In the genomic region with DNA sequence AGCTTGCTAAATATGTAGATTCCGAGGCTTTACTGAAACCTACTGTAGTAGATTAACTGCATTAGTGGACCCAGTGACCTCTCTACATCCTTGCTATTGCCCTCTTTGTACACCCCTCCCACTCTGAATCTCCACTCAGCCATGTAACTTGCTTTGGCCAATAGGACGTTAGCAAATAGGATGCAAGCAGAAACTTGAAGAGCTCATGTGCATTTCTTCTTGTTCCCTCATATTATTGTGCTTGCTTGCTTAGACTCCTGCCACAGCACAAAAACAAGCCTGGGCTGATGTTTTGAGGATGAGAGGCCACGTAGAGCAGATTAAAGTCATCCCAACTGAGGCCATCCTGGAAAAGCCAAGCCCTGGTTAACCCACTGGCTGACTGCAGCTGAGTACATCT, we compare ENCODE assay signal across 28 cellular contexts.
"Had no signal": no experiment of that assay in that cellular context is flagged by ENCODE, and none has a peak within 500 bp of the region (broad histone marks: within the 10 kb centered on the region; RNA-seq: fewer than 3 reads in every experiment).

No MANE protein-coding gene starts in this region.

- DNase-seq: occipital lobe; ovary; posterior cingulate gyrus; psoas muscle; right cardiac atrium; right lobe of liver; sigmoid colon; small intestine; stimulated activated CD4-positive, alpha-beta T cell treated with anti-CD3 and anti-CD28 coated beads, Interleukin-15, amount 100 ng/mL, for 24 hours; stimulated activated CD4-positive, alpha-beta T cell treated with anti-CD3 and anti-CD28 coated beads, Interleukin-2, amount 100 ng/mL, for 24 hours; stimulated activated CD4-positive, alpha-beta T cell treated with anti-CD3 and anti-CD28 coated beads, Interleukin-2, amount 100 ng/mL, for 48 hours; stimulated activated CD4-positive, alpha-beta T cell treated with anti-CD3 and anti-CD28 coated beads, Interleukin-4, amount 100 ng/mL, for 24 hours; stimulated activated naive B cell treated with anti-CD40 and anti-IgM and Interleukin-4, amounts not matched to agents 10 μg/mL and 1 μg/mL and 100 μg/mL, for 72 hours; stimulated activated naive CD4-positive, alpha-beta T cell treated with Interleukin-2 at 50 U/mL for 16 hours; stomach; thyroid gland; trophoblast cell; upper lobe of left lung had no signal

- H3K4me1 Mint-ChIP-seq: neural progenitor cell; stimulated activated effector memory CD8-positive, alpha-beta T cell treated with anti-CD3 and anti-CD28 coated beads, Interleukin-12 subunit alpha, Interleukin-12 subunit beta, amount 100 ng/mL, for 72 hours; stimulated activated naive B cell treated with anti-CD40 and anti-IgM and Interleukin-4, amounts not matched to agents 10 μg/mL and 1 μg/mL and 100 μg/mL, for 72 hours had no signal

- H3K79me2 ChIP-seq: parathyroid adenoma had no signal

- H3K36me3 ChIP-seq: neural progenitor cell, ovary, right lobe of liver, sigmoid colon, stomach, thoracic aorta, thyroid gland, tibial nerve, upper lobe of left lung, vagina had no signal

- H3K27me3 ChIP-seq: neural progenitor cell, ovary, right lobe of liver, stomach, thyroid gland, upper lobe of left lung, vagina had no signal

- H3K4me3 Mint-ChIP-seq: nephron; neural progenitor cell; stimulated activated effector memory CD8-positive, alpha-beta T cell treated with anti-CD3 and anti-CD28 coated beads, Interleukin-12 subunit alpha, Interleukin-12 subunit beta, amount 100 ng/mL, for 72 hours; stimulated activated naive B cell treated with anti-CD40 and anti-IgM and Interleukin-4, amounts not matched to agents 10 μg/mL and 1 μg/mL and 100 μg/mL, for 72 hours; stimulated activated naive CD8-positive, alpha-beta T cell treated with anti-CD3 and anti-CD28 coated beads, Interleukin-15, Interleukin-2, amounts not matched to agents 100 ng/mL and 50 ng/mL, for 24 hours had no signal

- ATAC-seq: psoas muscle; right cardiac atrium; right lobe of liver; stimulated activated effector memory CD8-positive, alpha-beta T cell treated with anti-CD3 and anti-CD28 coated beads, Interleukin-12 subunit alpha, Interleukin-12 subunit beta, amount 100 ng/mL, for 72 hours; stimulated activated naive B cell treated with anti-CD40 and anti-IgM and Interleukin-4, amounts not matched to agents 10 μg/mL and 1 μg/mL and 100 μg/mL, for 72 hours had no signal

- H3K4me3 ChIP-seq: neural progenitor cell, ovary, psoas muscle, right lobe of liver, sigmoid colon, stomach, thoracic aorta, thyroid gland, tibial nerve, upper lobe of left lung, vagina had no signal

- H3K4me2 ChIP-seq: neural progenitor cell had no signal

- FAIRE-seq: small intestine, urothelium cell line had no signal

- H3K9me3 Mint-ChIP-seq: nephron; neural progenitor cell; stimulated activated effector memory CD8-positive, alpha-beta T cell treated with anti-CD3 and anti-CD28 coated beads, Interleukin-12 subunit alpha, Interleukin-12 subunit beta, amount 100 ng/mL, for 72 hours; stimulated activated naive B cell treated with anti-CD40 and anti-IgM and Interleukin-4, amounts not matched to agents 10 μg/mL and 1 μg/mL and 100 μg/mL, for 72 hours; stimulated activated naive CD8-positive, alpha-beta T cell treated with anti-CD3 and anti-CD28 coated beads, Interleukin-15, Interleukin-2, amounts not matched to agents 100 ng/mL and 50 ng/mL, for 24 hours had no signal

- H3K36me3 Mint-ChIP-seq: neural progenitor cell; stimulated activated effector memory CD8-positive, alpha-beta T cell treated with anti-CD3 and anti-CD28 coated beads, Interleukin-12 subunit alpha, Interleukin-12 subunit beta, amount 100 ng/mL, for 72 hours; stimulated activated naive B cell treated with anti-CD40 and anti-IgM and Interleukin-4, amounts not matched to agents 10 μg/mL and 1 μg/mL and 100 μg/mL, for 72 hours had no signal

- H2AFZ ChIP-seq: neural progenitor cell, parathyroid adenoma had no signal

- H3K9ac ChIP-seq: neural progenitor cell, parathyroid adenoma had no signal

- H3K27ac ChIP-seq: neural progenitor cell, ovary, parathyroid adenoma, psoas muscle, right lobe of liver, sigmoid colon, stomach, thoracic aorta, thyroid gland, tibial nerve, upper lobe of left lung, vagina had no signal

- H3K9me3 ChIP-seq: ovary, psoas muscle, right lobe of liver, sigmoid colon, stomach, thoracic aorta, thyroid gland, tibial nerve, upper lobe of left lung, vagina had no signal

- H3K4me1 ChIP-seq: neural progenitor cell, parathyroid adenoma, psoas muscle, right lobe of liver, sigmoid colon, stomach, thyroid gland, tibial nerve, upper lobe of left lung, vagina had no signal

- H3K27me3 Mint-ChIP-seq: progenitor cell of endocrine pancreas had no signal

- H3K27ac Mint-ChIP-seq: nephron; neural progenitor cell; stimulated activated effector memory CD8-positive, alpha-beta T cell treated with anti-CD3 and anti-CD28 coated beads, Interleukin-12 subunit alpha, Interleukin-12 subunit beta, amount 100 ng/mL, for 72 hours; stimulated activated naive B cell treated with anti-CD40 and anti-IgM and Interleukin-4, amounts not matched to agents 10 μg/mL and 1 μg/mL and 100 μg/mL, for 72 hours; stimulated activated naive CD8-positive, alpha-beta T cell treated with anti-CD3 and anti-CD28 coated beads, Interleukin-15, Interleukin-2, amounts not matched to agents 100 ng/mL and 50 ng/mL, for 24 hours had no signal
